1 cellular context compared by ENCODE assay signal in the genomic region with DNA sequence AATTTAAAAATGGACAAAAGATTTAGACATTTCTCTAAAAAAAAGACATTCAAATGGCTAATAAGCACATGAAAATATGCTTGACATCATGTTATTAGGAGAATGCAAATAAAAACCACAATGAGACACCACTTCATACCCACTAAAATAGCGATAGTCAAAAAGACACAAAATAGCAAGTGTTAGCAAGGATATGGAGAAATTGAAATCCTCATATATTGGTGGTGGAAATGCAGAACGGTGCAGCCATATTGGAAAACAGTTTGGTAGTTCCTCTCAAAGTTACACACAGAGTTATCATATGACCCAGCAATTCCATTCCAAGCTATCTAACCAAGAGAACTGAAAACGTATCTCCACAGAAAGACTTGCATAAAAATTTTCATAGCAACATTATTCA.
A peak's percentile ranks its signal among the peaks of the same experiment; 100 is the strongest.
TF ChIP-seq lines count a peak whose summit lies in the region.

No MANE protein-coding gene starts in this region.

TF ChIP-seq in K562, 482 proteins besides CTCF, POLR2A, EP300 and RAD21 (continued from another document and continues in another):
- TF ChIP-seq STAT5A (IDR thresholded peaks at IDR 0.05; ENCODE audit: borderline replicate concordance, low read length): no peak
- TF ChIP-seq HDAC3 (IDR thresholded peaks at IDR 0.05; ENCODE audit: borderline replicate concordance, partially characterized antibody): no peak
- TF ChIP-seq, protein P1, sequence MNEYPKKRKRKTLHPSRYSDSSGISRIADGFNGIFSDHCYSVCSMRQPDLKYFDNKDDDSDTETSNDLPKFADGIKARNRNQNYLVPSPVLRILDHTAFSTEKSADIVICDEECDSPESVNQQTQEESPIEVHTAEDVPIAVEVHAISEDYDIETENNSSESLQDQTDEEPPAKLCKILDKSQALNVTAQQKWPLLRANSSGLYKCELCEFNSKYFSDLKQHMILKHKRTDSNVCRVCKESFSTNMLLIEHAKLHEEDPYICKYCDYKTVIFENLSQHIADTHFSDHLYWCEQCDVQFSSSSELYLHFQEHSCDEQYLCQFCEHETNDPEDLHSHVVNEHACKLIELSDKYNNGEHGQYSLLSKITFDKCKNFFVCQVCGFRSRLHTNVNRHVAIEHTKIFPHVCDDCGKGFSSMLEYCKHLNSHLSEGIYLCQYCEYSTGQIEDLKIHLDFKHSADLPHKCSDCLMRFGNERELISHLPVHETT (CRISPR knock-in tag; conservative IDR thresholded peaks at IDR 0.05 in 1 of 2, IDR thresholded peaks at IDR 0.05 in 1 of 2): peak in 1 of 2 experiments; percentile 60; a peak in 1 of 4 replicates
- TF ChIP-seq ZNF668 (CRISPR knock-in tag; IDR thresholded peaks at IDR 0.05): 0 out of 2 replicates have a peak, but pooled peaks have one; percentile 81
- no peak for TF ChIP-seq TFAM (CRISPR knock-in tag; conservative IDR thresholded peaks at IDR 0.05)
- no peak for TF ChIP-seq XRCC5 (IDR thresholded peaks at IDR 0.05; ENCODE audit: low read depth, low read length)
- no peak for TF ChIP-seq KLF13 (tag; IDR thresholded peaks at IDR 0.05; ENCODE audit: borderline replicate concordance, low read depth)
- TF ChIP-seq KHSRP (IDR thresholded peaks at IDR 0.05): no peak
- TF ChIP-seq, protein P2, sequence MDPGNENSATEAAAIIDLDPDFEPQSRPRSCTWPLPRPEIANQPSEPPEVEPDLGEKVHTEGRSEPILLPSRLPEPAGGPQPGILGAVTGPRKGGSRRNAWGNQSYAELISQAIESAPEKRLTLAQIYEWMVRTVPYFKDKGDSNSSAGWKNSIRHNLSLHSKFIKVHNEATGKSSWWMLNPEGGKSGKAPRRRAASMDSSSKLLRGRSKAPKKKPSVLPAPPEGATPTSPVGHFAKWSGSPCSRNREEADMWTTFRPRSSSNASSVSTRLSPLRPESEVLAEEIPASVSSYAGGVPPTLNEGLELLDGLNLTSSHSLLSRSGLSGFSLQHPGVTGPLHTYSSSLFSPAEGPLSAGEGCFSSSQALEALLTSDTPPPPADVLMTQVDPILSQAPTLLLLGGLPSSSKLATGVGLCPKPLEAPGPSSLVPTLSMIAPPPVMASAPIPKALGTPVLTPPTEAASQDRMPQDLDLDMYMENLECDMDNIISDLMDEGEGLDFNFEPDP (CRISPR knock-in tag; IDR thresholded peaks at IDR 0.05): no peak
- TF ChIP-seq KLF6 (CRISPR knock-in tag; IDR thresholded peaks at IDR 0.05; ENCODE audit: borderline replicate concordance): 0 out of 2 replicates have a peak, but pooled peaks have one; percentile 55
- TF ChIP-seq ELF2 (CRISPR knock-in tag; IDR thresholded peaks at IDR 0.05): no peak
- TF ChIP-seq, protein P3, sequence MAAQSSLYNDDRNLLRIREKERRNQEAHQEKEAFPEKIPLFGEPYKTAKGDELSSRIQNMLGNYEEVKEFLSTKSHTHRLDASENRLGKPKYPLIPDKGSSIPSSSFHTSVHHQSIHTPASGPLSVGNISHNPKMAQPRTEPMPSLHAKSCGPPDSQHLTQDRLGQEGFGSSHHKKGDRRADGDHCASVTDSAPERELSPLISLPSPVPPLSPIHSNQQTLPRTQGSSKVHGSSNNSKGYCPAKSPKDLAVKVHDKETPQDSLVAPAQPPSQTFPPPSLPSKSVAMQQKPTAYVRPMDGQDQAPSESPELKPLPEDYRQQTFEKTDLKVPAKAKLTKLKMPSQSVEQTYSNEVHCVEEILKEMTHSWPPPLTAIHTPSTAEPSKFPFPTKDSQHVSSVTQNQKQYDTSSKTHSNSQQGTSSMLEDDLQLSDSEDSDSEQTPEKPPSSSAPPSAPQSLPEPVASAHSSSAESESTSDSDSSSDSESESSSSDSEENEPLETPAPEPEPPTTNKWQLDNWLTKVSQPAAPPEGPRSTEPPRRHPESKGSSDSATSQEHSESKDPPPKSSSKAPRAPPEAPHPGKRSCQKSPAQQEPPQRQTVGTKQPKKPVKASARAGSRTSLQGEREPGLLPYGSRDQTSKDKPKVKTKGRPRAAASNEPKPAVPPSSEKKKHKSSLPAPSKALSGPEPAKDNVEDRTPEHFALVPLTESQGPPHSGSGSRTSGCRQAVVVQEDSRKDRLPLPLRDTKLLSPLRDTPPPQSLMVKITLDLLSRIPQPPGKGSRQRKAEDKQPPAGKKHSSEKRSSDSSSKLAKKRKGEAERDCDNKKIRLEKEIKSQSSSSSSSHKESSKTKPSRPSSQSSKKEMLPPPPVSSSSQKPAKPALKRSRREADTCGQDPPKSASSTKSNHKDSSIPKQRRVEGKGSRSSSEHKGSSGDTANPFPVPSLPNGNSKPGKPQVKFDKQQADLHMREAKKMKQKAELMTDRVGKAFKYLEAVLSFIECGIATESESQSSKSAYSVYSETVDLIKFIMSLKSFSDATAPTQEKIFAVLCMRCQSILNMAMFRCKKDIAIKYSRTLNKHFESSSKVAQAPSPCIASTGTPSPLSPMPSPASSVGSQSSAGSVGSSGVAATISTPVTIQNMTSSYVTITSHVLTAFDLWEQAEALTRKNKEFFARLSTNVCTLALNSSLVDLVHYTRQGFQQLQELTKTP (IDR thresholded peaks at IDR 0.05; ENCODE audit: low read depth in 1 of 2, partially characterized antibody in 2 of 2): no peak
- TF ChIP-seq THRAP3 (IDR thresholded peaks at IDR 0.05; ENCODE audit: borderline replicate concordance): no peak
- TF ChIP-seq ZNF134 (CRISPR knock-in tag; conservative IDR thresholded peaks at IDR 0.05): peak; percentile 49; the same call in 1 of the 2 replicates
- TF ChIP-seq, protein P4, sequence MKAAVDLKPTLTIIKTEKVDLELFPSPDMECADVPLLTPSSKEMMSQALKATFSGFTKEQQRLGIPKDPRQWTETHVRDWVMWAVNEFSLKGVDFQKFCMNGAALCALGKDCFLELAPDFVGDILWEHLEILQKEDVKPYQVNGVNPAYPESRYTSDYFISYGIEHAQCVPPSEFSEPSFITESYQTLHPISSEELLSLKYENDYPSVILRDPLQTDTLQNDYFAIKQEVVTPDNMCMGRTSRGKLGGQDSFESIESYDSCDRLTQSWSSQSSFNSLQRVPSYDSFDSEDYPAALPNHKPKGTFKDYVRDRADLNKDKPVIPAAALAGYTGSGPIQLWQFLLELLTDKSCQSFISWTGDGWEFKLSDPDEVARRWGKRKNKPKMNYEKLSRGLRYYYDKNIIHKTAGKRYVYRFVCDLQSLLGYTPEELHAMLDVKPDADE (conservative IDR thresholded peaks at IDR 0.05; ENCODE audit: control insufficient read depth, low read depth, low read length): no peak
- no peak for TF ChIP-seq PPARD (CRISPR knock-in tag; IDR thresholded peaks at IDR 0.05)
- no peak for TF ChIP-seq RUNX1 (IDR thresholded peaks at IDR 0.05; ENCODE audit: low read depth)
- no peak for TF ChIP-seq MCM5 (IDR thresholded peaks at IDR 0.05; ENCODE audit: low read depth)
- no peak for TF ChIP-seq SP1 (CRISPR knock-in tag; IDR thresholded peaks at IDR 0.05)
- no peak for TF ChIP-seq SREBF2 (CRISPR knock-in tag; IDR thresholded peaks at IDR 0.05)
- TF ChIP-seq NFATC3 (IDR thresholded peaks at IDR 0.05): no peak
- peak; percentile 50; the same call in 1 of the 2 replicates for TF ChIP-seq SMAD4 (CRISPR knock-in tag; conservative IDR thresholded peaks at IDR 0.05)
- no peak for TF ChIP-seq KDM4B (IDR thresholded peaks at IDR 0.05; ENCODE audit: borderline replicate concordance in 2 of 2, low read depth in 1 of 2)
- TF ChIP-seq TEAD4 (IDR thresholded peaks at IDR 0.05; ENCODE audit: low read length): 0 out of 2 replicates have a peak, but pooled peaks have one; percentile 2
- no peak for TF ChIP-seq TEAD4 (CRISPR knock-in tag; IDR thresholded peaks at IDR 0.05; ENCODE audit: borderline replicate concordance)
- TF ChIP-seq, protein P5, sequence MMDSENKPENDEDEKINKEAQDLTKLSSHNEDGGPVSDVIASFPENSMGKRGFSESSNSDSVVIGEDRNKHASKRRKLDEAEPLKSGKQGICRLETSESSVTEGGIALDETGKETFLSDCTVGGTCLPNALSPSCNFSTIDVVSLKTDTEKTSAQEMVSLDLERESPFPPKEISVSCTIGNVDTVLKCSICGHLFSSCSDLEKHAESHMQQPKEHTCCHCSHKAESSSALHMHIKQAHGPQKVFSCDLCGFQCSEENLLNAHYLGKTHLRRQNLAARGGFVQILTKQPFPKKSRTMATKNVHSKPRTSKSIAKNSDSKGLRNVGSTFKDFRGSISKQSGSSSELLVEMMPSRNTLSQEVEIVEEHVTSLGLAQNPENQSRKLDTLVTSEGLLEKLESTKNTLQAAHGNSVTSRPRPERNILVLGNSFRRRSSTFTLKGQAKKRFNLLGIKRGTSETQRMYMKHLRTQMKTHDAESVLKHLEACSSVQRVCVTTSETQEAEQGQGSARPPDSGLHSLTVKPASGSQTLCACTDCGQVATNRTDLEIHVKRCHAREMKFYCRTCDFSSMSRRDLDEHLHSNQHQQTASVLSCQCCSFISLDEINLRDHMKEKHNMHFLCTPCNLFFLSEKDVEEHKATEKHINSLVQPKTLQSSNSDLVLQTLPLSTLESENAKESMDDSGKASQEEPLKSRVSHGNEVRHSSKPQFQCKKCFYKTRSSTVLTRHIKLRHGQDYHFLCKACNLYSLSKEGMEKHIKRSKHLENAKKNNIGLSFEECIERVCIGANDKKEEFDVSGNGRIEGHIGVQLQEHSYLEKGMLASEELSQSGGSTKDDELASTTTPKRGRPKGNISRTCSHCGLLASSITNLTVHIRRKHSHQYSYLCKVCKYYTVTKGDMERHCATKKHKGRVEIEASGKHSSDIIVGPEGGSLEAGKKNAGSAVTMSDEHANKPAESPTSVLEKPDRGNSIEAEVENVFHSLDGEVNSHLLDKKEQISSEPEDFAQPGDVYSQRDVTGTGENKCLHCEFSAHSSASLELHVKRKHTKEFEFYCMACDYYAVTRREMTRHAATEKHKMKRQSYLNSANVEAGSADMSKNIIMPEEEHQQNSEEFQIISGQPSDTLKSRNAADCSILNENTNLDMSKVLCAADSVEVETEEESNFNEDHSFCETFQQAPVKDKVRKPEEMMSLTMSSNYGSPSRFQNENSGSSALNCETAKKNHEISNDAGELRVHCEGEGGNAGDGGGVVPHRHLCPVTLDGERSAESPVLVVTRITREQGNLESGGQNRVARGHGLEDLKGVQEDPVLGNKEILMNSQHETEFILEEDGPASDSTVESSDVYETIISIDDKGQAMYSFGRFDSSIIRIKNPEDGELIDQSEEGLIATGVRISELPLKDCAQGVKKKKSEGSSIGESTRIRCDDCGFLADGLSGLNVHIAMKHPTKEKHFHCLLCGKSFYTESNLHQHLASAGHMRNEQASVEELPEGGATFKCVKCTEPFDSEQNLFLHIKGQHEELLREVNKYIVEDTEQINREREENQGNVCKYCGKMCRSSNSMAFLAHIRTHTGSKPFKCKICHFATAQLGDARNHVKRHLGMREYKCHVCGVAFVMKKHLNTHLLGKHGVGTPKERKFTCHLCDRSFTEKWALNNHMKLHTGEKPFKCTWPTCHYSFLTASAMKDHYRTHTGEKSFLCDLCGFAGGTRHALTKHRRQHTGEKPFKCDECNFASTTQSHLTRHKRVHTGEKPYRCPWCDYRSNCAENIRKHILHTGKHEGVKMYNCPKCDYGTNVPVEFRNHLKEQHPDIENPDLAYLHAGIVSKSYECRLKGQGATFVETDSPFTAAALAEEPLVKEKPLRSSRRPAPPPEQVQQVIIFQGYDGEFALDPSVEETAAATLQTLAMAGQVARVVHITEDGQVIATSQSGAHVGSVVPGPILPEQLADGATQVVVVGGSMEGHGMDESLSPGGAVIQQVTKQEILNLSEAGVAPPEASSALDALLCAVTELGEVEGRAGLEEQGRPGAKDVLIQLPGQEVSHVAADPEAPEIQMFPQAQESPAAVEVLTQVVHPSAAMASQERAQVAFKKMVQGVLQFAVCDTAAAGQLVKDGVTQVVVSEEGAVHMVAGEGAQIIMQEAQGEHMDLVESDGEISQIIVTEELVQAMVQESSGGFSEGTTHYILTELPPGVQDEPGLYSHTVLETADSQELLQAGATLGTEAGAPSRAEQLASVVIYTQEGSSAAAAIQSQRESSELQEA (IDR thresholded peaks at IDR 0.05; ENCODE audit: low read depth): no peak
- TF ChIP-seq, protein P6, sequence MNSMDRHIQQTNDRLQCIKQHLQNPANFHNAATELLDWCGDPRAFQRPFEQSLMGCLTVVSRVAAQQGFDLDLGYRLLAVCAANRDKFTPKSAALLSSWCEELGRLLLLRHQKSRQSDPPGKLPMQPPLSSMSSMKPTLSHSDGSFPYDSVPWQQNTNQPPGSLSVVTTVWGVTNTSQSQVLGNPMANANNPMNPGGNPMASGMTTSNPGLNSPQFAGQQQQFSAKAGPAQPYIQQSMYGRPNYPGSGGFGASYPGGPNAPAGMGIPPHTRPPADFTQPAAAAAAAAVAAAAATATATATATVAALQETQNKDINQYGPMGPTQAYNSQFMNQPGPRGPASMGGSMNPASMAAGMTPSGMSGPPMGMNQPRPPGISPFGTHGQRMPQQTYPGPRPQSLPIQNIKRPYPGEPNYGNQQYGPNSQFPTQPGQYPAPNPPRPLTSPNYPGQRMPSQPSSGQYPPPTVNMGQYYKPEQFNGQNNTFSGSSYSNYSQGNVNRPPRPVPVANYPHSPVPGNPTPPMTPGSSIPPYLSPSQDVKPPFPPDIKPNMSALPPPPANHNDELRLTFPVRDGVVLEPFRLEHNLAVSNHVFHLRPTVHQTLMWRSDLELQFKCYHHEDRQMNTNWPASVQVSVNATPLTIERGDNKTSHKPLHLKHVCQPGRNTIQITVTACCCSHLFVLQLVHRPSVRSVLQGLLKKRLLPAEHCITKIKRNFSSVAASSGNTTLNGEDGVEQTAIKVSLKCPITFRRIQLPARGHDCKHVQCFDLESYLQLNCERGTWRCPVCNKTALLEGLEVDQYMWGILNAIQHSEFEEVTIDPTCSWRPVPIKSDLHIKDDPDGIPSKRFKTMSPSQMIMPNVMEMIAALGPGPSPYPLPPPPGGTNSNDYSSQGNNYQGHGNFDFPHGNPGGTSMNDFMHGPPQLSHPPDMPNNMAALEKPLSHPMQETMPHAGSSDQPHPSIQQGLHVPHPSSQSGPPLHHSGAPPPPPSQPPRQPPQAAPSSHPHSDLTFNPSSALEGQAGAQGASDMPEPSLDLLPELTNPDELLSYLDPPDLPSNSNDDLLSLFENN (IDR thresholded peaks at IDR 0.05; ENCODE audit: low read depth in 2 of 2, low read length in 2 of 2): no peak
- TF ChIP-seq ZNF41 (CRISPR knock-in tag; conservative IDR thresholded peaks at IDR 0.05): no peak
- TF ChIP-seq EHMT2 (IDR thresholded peaks at IDR 0.05): 0 out of 2 replicates have a peak, but pooled peaks have one; percentile 15
- TF ChIP-seq PCBP2 (IDR thresholded peaks at IDR 0.05; ENCODE audit: low read depth, low read length, poor library complexity, severe bottlenecking): no peak
- no peak for TF ChIP-seq HDGF (IDR thresholded peaks at IDR 0.05)
- TF ChIP-seq ZNF696 (CRISPR knock-in tag; conservative IDR thresholded peaks at IDR 0.05): no peak
- TF ChIP-seq DDX20 (tag; IDR thresholded peaks at IDR 0.05; ENCODE audit: low read depth): 0 out of 2 replicates have a peak, but pooled peaks have one; percentile 60
- no peak for TF ChIP-seq BACH1 (tag; IDR thresholded peaks at IDR 0.05)
- TF ChIP-seq, protein P7, sequence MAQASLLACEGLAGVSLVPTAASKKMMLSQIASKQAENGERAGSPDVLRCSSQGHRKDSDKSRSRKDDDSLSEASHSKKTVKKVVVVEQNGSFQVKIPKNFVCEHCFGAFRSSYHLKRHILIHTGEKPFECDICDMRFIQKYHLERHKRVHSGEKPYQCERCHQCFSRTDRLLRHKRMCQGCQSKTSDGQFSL (CRISPR knock-in tag; IDR thresholded peaks at IDR 0.05): no peak
- TF ChIP-seq, protein P7 (tag; IDR thresholded peaks at IDR 0.05): no peak
- TF ChIP-seq ZNF311 (CRISPR knock-in tag; IDR thresholded peaks at IDR 0.05): 0 out of 2 replicates have a peak, but pooled peaks have one; percentile 38
- TF ChIP-seq EWSR1 (IDR thresholded peaks at IDR 0.05; ENCODE audit: borderline replicate concordance, low read depth, partially characterized antibody): no peak
- TF ChIP-seq NEUROD1 (IDR thresholded peaks at IDR 0.05; ENCODE audit: borderline replicate concordance, low read depth, low read length, partially characterized antibody): no peak
